ENCODE assay signal across 1 cellular context in genomic region chr4:108141213-108142045, GRCh38.
TF ChIP-seq lines count a peak whose summit lies in the region.

No MANE protein-coding gene starts in this region.

TF ChIP-seq in HepG2, 621 proteins besides CTCF, POLR2A, EP300 and RAD21:
- TF ChIP-seq ZNF782 (CRISPR knock-in tag; IDR thresholded peaks at IDR 0.05; ENCODE audit: borderline replicate concordance): no peak
- TF ChIP-seq ZSCAN21 (CRISPR knock-in tag; IDR thresholded peaks at IDR 0.05; ENCODE audit: borderline replicate concordance): no peak
- TF ChIP-seq SMYD3 (CRISPR knock-in tag; IDR thresholded peaks at IDR 0.05): no peak
- no peak for TF ChIP-seq ZHX2 (IDR thresholded peaks at IDR 0.05; ENCODE audit: low read depth)
- TF ChIP-seq ZHX2 (CRISPR knock-in tag; IDR thresholded peaks at IDR 0.05; ENCODE audit: borderline replicate concordance): no peak
- TF ChIP-seq HDAC6 (IDR thresholded peaks at IDR 0.05; ENCODE audit: low read depth, low read length): no peak
- no peak for TF ChIP-seq SUZ12 (IDR thresholded peaks at IDR 0.05; ENCODE audit: low read depth, low read length)
- TF ChIP-seq, protein P1, sequence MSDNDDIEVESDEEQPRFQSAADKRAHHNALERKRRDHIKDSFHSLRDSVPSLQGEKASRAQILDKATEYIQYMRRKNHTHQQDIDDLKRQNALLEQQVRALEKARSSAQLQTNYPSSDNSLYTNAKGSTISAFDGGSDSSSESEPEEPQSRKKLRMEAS (IDR thresholded peaks at IDR 0.05): no peak
- TF ChIP-seq ZNF7 (CRISPR knock-in tag; IDR thresholded peaks at IDR 0.05): no peak
- no peak for TF ChIP-seq NFYC (CRISPR knock-in tag; IDR thresholded peaks at IDR 0.05)
- TF ChIP-seq ZNF589 (CRISPR knock-in tag; conservative IDR thresholded peaks at IDR 0.05): no peak
- TF ChIP-seq, protein P2, sequence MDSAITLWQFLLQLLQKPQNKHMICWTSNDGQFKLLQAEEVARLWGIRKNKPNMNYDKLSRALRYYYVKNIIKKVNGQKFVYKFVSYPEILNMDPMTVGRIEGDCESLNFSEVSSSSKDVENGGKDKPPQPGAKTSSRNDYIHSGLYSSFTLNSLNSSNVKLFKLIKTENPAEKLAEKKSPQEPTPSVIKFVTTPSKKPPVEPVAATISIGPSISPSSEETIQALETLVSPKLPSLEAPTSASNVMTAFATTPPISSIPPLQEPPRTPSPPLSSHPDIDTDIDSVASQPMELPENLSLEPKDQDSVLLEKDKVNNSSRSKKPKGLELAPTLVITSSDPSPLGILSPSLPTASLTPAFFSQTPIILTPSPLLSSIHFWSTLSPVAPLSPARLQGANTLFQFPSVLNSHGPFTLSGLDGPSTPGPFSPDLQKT (CRISPR knock-in tag; IDR thresholded peaks at IDR 0.05; ENCODE audit: borderline replicate concordance): no peak
- no peak for TF ChIP-seq ZFP41 (CRISPR knock-in tag; IDR thresholded peaks at IDR 0.05; ENCODE audit: borderline replicate concordance)
- no peak for TF ChIP-seq MIXL1 (CRISPR knock-in tag; IDR thresholded peaks at IDR 0.05)
- TF ChIP-seq TSC22D2 (CRISPR knock-in tag; IDR thresholded peaks at IDR 0.05; ENCODE audit: borderline replicate concordance): no peak
- TF ChIP-seq, protein P3, sequence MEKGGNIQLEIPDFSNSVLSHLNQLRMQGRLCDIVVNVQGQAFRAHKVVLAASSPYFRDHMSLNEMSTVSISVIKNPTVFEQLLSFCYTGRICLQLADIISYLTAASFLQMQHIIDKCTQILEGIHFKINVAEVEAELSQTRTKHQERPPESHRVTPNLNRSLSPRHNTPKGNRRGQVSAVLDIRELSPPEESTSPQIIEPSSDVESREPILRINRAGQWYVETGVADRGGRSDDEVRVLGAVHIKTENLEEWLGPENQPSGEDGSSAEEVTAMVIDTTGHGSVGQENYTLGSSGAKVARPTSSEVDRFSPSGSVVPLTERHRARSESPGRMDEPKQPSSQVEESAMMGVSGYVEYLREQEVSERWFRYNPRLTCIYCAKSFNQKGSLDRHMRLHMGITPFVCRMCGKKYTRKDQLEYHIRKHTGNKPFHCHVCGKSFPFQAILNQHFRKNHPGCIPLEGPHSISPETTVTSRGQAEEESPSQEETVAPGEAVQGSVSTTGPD (CRISPR knock-in tag; IDR thresholded peaks at IDR 0.05): no peak
- no peak for TF ChIP-seq ZNF543 (CRISPR knock-in tag; IDR thresholded peaks at IDR 0.05)
- TF ChIP-seq ZNF724P (CRISPR knock-in tag; IDR thresholded peaks at IDR 0.05; ENCODE audit: borderline replicate concordance): no peak
- no peak for TF ChIP-seq REPIN1 (CRISPR knock-in tag; IDR thresholded peaks at IDR 0.05; ENCODE audit: borderline replicate concordance, low read depth)
